In genomic region chr7:64574481-64575159, GRCh38 we compare ENCODE assay signal across 10 cellular contexts. TPM values are rescaled to one million over a fixed set of nuclear protein-coding genes. Genes with fewer than 3 reads are reported as not detected.
A peak's percentile ranks its signal among the peaks of the same experiment; 100 is the strongest.
DNase-seq lines count a peak whose midpoint lies in the region; ATAC-seq, FAIRE-seq and TF ChIP-seq lines count a peak whose summit lies in the region.
"Had no signal": no experiment of that assay in that cellular context is flagged by ENCODE, and none has a peak within 500 bp of the region (broad histone marks: within the 10 kb centered on the region; RNA-seq: fewer than 3 reads in every experiment).

No MANE protein-coding gene starts in this region.

- peaks cover 0 to 2% of the 10 kb centered on the region in 2 donors for H3K27me3 ChIP-seq in small intestine (ENCODE audit: control insufficient read depth in 2 of 2, insufficient read depth in 2 of 2, low read length in 2 of 2)

- H3K4me3 ChIP-seq in small intestine (ENCODE audit: low read depth in 1 of 2, low read length in 2 of 2), result no peak overlapping the region

- TF ChIP-seq CTCF in activated B cell treated with CpG ODN at 0.5 μM for 24 hours (IDR thresholded peaks at IDR 0.05), result no peak

- peaks cover 2% of the 10 kb centered on the region for H3K36me3 Mint-ChIP-seq in activated B cell treated with CpG ODN at 0.5 μM for 24 hours (ENCODE audit: low read depth)

- no peak overlapping the region for H3K27ac Mint-ChIP-seq in activated B cell treated with CpG ODN at 0.5 μM for 24 hours

- H3K27me3 Mint-ChIP-seq in activated B cell treated with CpG ODN at 0.5 μM for 24 hours, result peaks cover 8% of the 10 kb centered on the region

- peaks cover 5% of the 10 kb centered on the region for H3K4me1 Mint-ChIP-seq in activated B cell treated with CpG ODN at 0.5 μM for 24 hours

- H3K9me3 ChIP-seq in small intestine (ENCODE audit: control insufficient read depth, low read depth), result no peaks in the 10 kb centered on the region

- intact Hi-C loops in activated B cell treated with CpG ODN at 0.5 μM for 24 hours (cut with micrococcal nuclease), result loop anchor here (5.0 kb wide), 1 partner anchor 433 kb away; the partner anchor contains the start of gene ERV3-1

- H3K4me1 ChIP-seq in small intestine (ENCODE audit: control insufficient read depth in 2 of 2, insufficient read depth in 1 of 2, low read depth in 1 of 2, low read length in 1 of 2), result no peaks in the 10 kb centered on the region

- POLR2A ChIA-PET in activated B cell treated with CpG ODN at 0.5 μM for 24 hours (lab: Charles Lee), result interaction anchor here (0.7 kb wide), 1 partner anchor 12 kb away, joined by 3 read pairs; the partner anchor contains the start of gene ZNF680

- peak overlapping the region; percentile 53 for H3K4me3 Mint-ChIP-seq in activated B cell treated with CpG ODN at 0.5 μM for 24 hours

- no peak for ATAC-seq in activated B cell treated with CpG ODN at 0.5 μM for 24 hours (ENCODE audit: low read depth)
- ATAC-seq in GM21717 (IDR thresholded peaks at IDR 0.05; ENCODE audit: unreplicated experiment), result no peak
- ATAC-seq in HG03039 (IDR thresholded peaks at IDR 0.05; ENCODE audit: unreplicated experiment), result no peak

- no peaks in the 10 kb centered on the region for H3K36me3 ChIP-seq in small intestine (ENCODE audit: control insufficient read depth in 2 of 2, insufficient read depth in 2 of 2, low read length in 2 of 2)

- no peak overlapping the region for H3K27ac ChIP-seq in small intestine (ENCODE audit: low read depth in 1 of 2, low read length in 1 of 2)

- CTCF ChIA-PET in activated B cell treated with CpG ODN at 0.5 μM for 24 hours (lab: Charles Lee), result no interaction called here

- DNase-seq in EH (ENCODE audit: low read depth), result peak; percentile 41
- DNase-seq in activated B cell treated with CpG ODN at 0.5 μM for 24 hours, result no peak
- DNase-seq in glomerular endothelial cell (ENCODE audit: extremely low read depth, low read depth, low spot score), result peak; percentile 36
- peak; percentile 82 for DNase-seq in retina
- DNase-seq in NCI-H524 (lab: John Stamatoyannopoulos, UW), result no peak
- DNase-seq in small intestine, result no peak
- DNase-seq: activated CD4-positive, alpha-beta T cell treated with anti-CD3 and anti-CD28 coated beads, Interleukin-2, amount 50 U/mL, for 4 hours; NCI-H2081 had no signal

- peaks cover 2% of the 10 kb centered on the region for H3K9me3 Mint-ChIP-seq in activated B cell treated with CpG ODN at 0.5 μM for 24 hours

- FAIRE-seq in small intestine (lab: Jason Lieb, UNC), result no peak

- 21 to 37% (median 30%) methylated on average over 26 of the region's 26 CpGs for WGBS in small intestine, 3 donors

RNA-seq across cellular contexts. Expression of gene ZNF680, which starts 11.7 kb away (rescaled TPM):
- total RNA-seq in activated B cell treated with CpG ODN at 0.5 μM for 24 hours (17.1 and 22.0 TPM in 2 replicates), glomerular endothelial cell (3.3 and 7.8 TPM in 2 replicates)
- polyA plus RNA-seq in small intestine, result 1 to 10 TPM; 1.4 to 3.9 (median 1.8) TPM

Comparison
In these comparisons a context has a peak if more than half of its experiments do, and no peak if none do; other contexts are left out.
1. DNase-seq: peak in EH (single experiment), glomerular endothelial cell (single experiment) and retina (single experiment); none in activated B cell treated with CpG ODN at 0.5 μM for 24 hours (single experiment), NCI-H524 (0 of 2) and small intestine (single experiment).